ENCODE assay signal across 8 cellular contexts in the genomic region with DNA sequence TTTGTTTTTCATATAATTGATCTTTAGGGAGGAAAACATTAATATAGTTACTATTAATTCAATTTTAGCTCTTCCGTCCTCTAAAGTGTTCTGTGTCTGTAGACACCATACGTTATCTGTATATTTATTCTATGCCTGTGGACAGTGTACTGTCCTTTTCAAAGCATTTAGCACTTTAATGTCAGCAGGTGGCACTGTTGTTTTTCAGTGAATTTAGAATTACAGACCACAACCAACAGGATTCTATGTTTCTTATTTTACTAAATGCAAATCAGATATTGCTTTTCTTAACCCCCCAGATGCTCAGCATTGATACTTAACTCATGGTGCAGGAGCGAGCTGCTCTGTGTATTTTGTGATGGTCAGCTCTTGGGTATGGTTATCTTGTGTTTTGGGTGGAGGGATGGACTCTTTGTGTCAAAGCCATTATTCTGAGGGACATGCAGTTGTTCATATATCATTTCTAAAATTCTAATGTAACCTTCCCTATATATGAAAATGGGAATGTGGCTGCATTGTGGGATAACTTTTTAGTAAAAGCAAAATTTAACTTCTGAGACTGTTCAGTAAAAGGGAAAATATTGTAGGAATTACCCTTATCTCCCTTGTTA.
A peak's percentile ranks its signal among the peaks of the same experiment; 100 is the strongest.
DNase-seq lines count a peak whose midpoint lies in the region; FAIRE-seq and TF ChIP-seq lines count a peak whose summit lies in the region.

No MANE protein-coding gene starts in this region.

- H3K27me3 Mint-ChIP-seq in osteocyte (ENCODE audit: unreplicated experiment) = no peaks in the 10 kb centered on the region

- peaks cover 5 to 11% of the 10 kb centered on the region in 2 experiments for H3K36me3 ChIP-seq in endothelial cell of umbilical vein (ENCODE audit: control insufficient read depth in 2 of 2, extremely low read depth in 1 of 2, insufficient read depth in 2 of 2, low read length in 2 of 2)
- peaks cover 27% of the 10 kb centered on the region for H3K36me3 ChIP-seq in effector memory CD4-positive, alpha-beta T cell (ENCODE audit: control insufficient read depth, insufficient read depth, low read length)

- no peaks in the 10 kb centered on the region for H3K9me3 ChIP-seq in endothelial cell of umbilical vein (replicated peaks; ENCODE audit: control insufficient read depth, insufficient read depth, low read length)
- no peaks in the 10 kb centered on the region for H3K9me3 ChIP-seq in effector memory CD4-positive, alpha-beta T cell (ENCODE audit: control insufficient read depth, low read length)

- no TSS peak for BruUV-seq in endothelial cell of umbilical vein (replicated peaks; lab: Mats Ljungman, UMichigan)

- H3K4me3 ChIP-seq in HFF-Myc (replicated peaks; ENCODE audit: low read depth, low read length) = no peak overlapping the region
- no peak overlapping the region for H3K4me3 ChIP-seq in endothelial cell of umbilical vein (replicated peaks in 1 of 3; ENCODE audit: insufficient read depth in 1 of 3, low read depth in 1 of 3, low read length in 3 of 3)
- no peak overlapping the region for H3K4me3 ChIP-seq in effector memory CD4-positive, alpha-beta T cell (ENCODE audit: insufficient read depth, low read depth, low read length, poor library complexity, severe bottlenecking)

- H3K27me3 ChIP-seq in endothelial cell of umbilical vein (ENCODE audit: control insufficient read depth in 2 of 2, insufficient read depth in 2 of 2, low read length in 2 of 2) = no peaks in the 10 kb centered on the region
- no peaks in the 10 kb centered on the region for H3K27me3 ChIP-seq in effector memory CD4-positive, alpha-beta T cell (replicated peaks; ENCODE audit: control insufficient read depth, insufficient read depth, low read length, poor library complexity, severe bottlenecking)

- no peaks in the 10 kb centered on the region for H3K9me3 Mint-ChIP-seq in osteocyte (ENCODE audit: unreplicated experiment)

- H3K4me3 Mint-ChIP-seq in osteocyte (ENCODE audit: unreplicated experiment) = no peak overlapping the region

- no peak overlapping the region for H3K27ac ChIP-seq in endothelial cell of umbilical vein (ENCODE audit: insufficient read depth, low read depth, low read length)
- H3K27ac ChIP-seq in effector memory CD4-positive, alpha-beta T cell (ENCODE audit: insufficient read depth, low read length, poor library complexity, severe bottlenecking) = no peak overlapping the region

- peak; percentile 45 for TF ChIP-seq CTCF in HFF-Myc (IDR thresholded peaks at IDR 0.05; ENCODE audit: low read depth, low read length, missing control alignments)
- TF ChIP-seq CTCF in endothelial cell of umbilical vein (IDR thresholded peaks at IDR 0.05; ENCODE audit: extremely low read depth in 1 of 2, insufficient read depth in 1 of 2, low read depth in 1 of 2, low read length in 2 of 2) = peak; percentile 38 to 40
- TF ChIP-seq CTCF in osteocyte (IDR thresholded peaks at IDR 0.05) = peak; percentile 67

- no peaks in the 10 kb centered on the region for H4K20me1 ChIP-seq in endothelial cell of umbilical vein (replicated peaks; ENCODE audit: control insufficient read depth, extremely low read depth, insufficient read depth, low read length)

- H3K9me1 ChIP-seq in endothelial cell of umbilical vein (replicated peaks; ENCODE audit: control insufficient read depth, extremely low read depth, insufficient read depth, low read length) = no peaks in the 10 kb centered on the region

- H3K79me2 ChIP-seq in endothelial cell of umbilical vein (ENCODE audit: control insufficient read depth, insufficient read depth, low read length) = no peaks in the 10 kb centered on the region

- CTCF ChIA-PET in endothelial cell of umbilical vein (lab: Charles Lee) = interaction anchor here (0.8 to 8.3 kb wide), 14 partner anchors 8 to 286 kb away, joined by 3 to 122 read pairs (median 5); no protein-coding TSS in a partner anchor

- peaks cover 20% of the 10 kb centered on the region for H3K36me3 Mint-ChIP-seq in osteocyte (ENCODE audit: unreplicated experiment)

- DNase-seq in EH (ENCODE audit: low read depth) = peak; percentile 52
- no peak for DNase-seq in HFF-Myc (ENCODE audit: extremely low read depth, low read depth)
- DNase-seq in NCI-H748 treated with DMSO at 0.1 percent for 48 hours (lab: John Stamatoyannopoulos, UW) = peak; percentile 42
- DNase-seq in endothelial cell of umbilical vein (ENCODE audit: low read depth, low spot score) = peak; percentile 46
- DNase-seq in osteocyte (ENCODE audit: extremely low spot score, unreplicated experiment) = no peak
- DNase-seq in frontal cortex (ENCODE audit: low spot score in 2 of 2) = no peak
- DNase-seq in activated CD4-positive, CD25-positive, alpha-beta regulatory T cell (lab: John Stamatoyannopoulos, UW) = no peak
- no peak for DNase-seq in effector memory CD4-positive, alpha-beta T cell

- TF ChIP-seq POLR2A in endothelial cell of umbilical vein (IDR thresholded peaks at IDR 0.05; ENCODE audit: low read depth, low read length) = no peak

- no peak overlapping the region for H3K9ac ChIP-seq in endothelial cell of umbilical vein (replicated peaks; ENCODE audit: extremely low read depth, insufficient read depth, low read length)

- H3K4me2 ChIP-seq in endothelial cell of umbilical vein (ENCODE audit: insufficient read depth, low read length) = no peak overlapping the region

- H2AFZ ChIP-seq in endothelial cell of umbilical vein (ENCODE audit: low read depth, low read length) = no peak overlapping the region

- H3K4me1 Mint-ChIP-seq in osteocyte (ENCODE audit: unreplicated experiment) = peaks cover 6% of the 10 kb centered on the region

- POLR2A ChIA-PET in endothelial cell of umbilical vein (lab: Charles Lee) = no interaction called here

- intact Hi-C loops in endothelial cell of umbilical vein (cut with micrococcal nuclease) = loop anchor here (1.0 to 5.0 kb wide), 3 partner anchors 174 to 465 kb away; a partner anchor contains a TSS

- FAIRE-seq in endothelial cell of umbilical vein (lab: Jason Lieb, UNC) (no peak), frontal cortex (lab: Jason Lieb, UNC) (no peak)

- no peak overlapping the region for H3K27ac Mint-ChIP-seq in osteocyte (ENCODE audit: unreplicated experiment)

- dilution Hi-C loops in endothelial cell of umbilical vein (cut with MboI; ENCODE audit: extremely low pct_ligation_motif_present, low sequenced_read_pairs) = no loop called here

- H3K4me1 ChIP-seq in endothelial cell of umbilical vein (ENCODE audit: control insufficient read depth, extremely low read depth, insufficient read depth, low read length) = no peaks in the 10 kb centered on the region
- no peaks in the 10 kb centered on the region for H3K4me1 ChIP-seq in effector memory CD4-positive, alpha-beta T cell (ENCODE audit: control insufficient read depth, insufficient read depth, low read length, poor library complexity, severe bottlenecking)

TF ChIP-seq in endothelial cell of umbilical vein, 7 proteins besides CTCF, POLR2A, EP300 and RAD21:
- TF ChIP-seq JUN (IDR thresholded peaks at IDR 0.05; ENCODE audit: borderline replicate concordance, insufficient read depth, insufficient read length, low read depth) (no peak), MYC (IDR thresholded peaks at IDR 0.05; ENCODE audit: low read depth, low read length) (no peak), POLR2AphosphoS5 (IDR thresholded peaks at IDR 0.05; ENCODE audit: insufficient read depth, low read depth, low read length) (no peak), EZH2 (IDR thresholded peaks at IDR 0.05; ENCODE audit: borderline replicate concordance, low read depth, low read length, severe bottlenecking) (no peak), GATA2 (IDR thresholded peaks at IDR 0.05; ENCODE audit: insufficient read depth, insufficient read length, low read depth, low read length) (no peak), FOS (IDR thresholded peaks at IDR 0.05; ENCODE audit: borderline replicate concordance, insufficient read depth, low read length) (no peak)
- TF ChIP-seq, protein P1, sequence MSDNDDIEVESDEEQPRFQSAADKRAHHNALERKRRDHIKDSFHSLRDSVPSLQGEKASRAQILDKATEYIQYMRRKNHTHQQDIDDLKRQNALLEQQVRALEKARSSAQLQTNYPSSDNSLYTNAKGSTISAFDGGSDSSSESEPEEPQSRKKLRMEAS (IDR thresholded peaks at IDR 0.05; ENCODE audit: insufficient read depth, insufficient read length) = no peak

Comparison
In these comparisons a context has a peak if more than half of its experiments do, and no peak if none do; other contexts are left out.
1. DNase-seq: peak in EH (single experiment), NCI-H748 treated with DMSO at 0.1 percent for 48 hours (single experiment) and endothelial cell of umbilical vein (single experiment); none in HFF-Myc (single experiment), osteocyte (single experiment), frontal cortex (0 of 2), activated CD4-positive, CD25-positive, alpha-beta regulatory T cell (0 of 4) and effector memory CD4-positive, alpha-beta T cell (0 of 3).
2. Peak in every context shown above with its lines, with median percentiles within 50 percentile points of each other: CTCF ChIP-seq.